In the genomic region with DNA sequence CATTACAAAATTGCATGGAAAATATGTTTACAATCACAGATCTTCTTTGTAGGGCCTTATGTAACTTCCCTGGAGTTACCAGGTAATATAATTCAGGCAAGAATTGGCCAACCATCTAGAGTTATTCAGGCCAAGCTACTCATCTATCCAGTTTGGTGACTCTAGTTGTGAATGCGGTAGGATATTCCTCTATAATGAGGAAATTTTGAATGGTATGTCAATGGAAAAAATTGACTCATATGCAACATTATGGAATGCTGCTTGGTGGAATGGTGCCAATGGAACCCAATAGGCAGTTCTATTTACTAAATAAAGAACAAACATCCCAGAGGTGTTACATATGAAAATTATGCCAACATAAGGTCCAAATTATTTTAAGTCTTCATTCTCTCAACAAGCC, we compare ENCODE assay signal across 23 cellular contexts. TPM values are rescaled to one million over a fixed set of nuclear protein-coding genes. Genes with fewer than 3 reads are reported as not detected.
"Had no signal": no experiment of that assay in that cellular context is flagged by ENCODE, and none has a peak within 500 bp of the region (broad histone marks: within the 10 kb centered on the region; RNA-seq: fewer than 3 reads in every experiment).

No MANE protein-coding gene starts in this region.

- ATAC-seq: activated CD4-positive, alpha-beta T cell treated with anti-CD3 and anti-CD28 coated beads for 36 hours; activated T-cell treated with anti-CD3 and anti-CD28 coated beads, Interleukin-2, amount 50 U/mL, for 4 hours; left ventricle myocardium superior; natural killer cell treated with Interleukin-12 subunit alpha and Interleukin-12 subunit beta and Interleukin-15 and Interleukin-18, amount 100 ng/mL, for 72 hours; stimulated activated naive CD8-positive, alpha-beta T cell treated with anti-CD3 and anti-CD28 coated beads, Interleukin-15, Interleukin-2, amounts not matched to agents 100 U/mL and 50 U/mL, for 24 hours; T-helper 17 cell had no signal

- H3K27me3 ChIP-seq: ovary, spleen, thyroid gland had no signal

- H3K9me3 ChIP-seq: ovary, prostate gland, spleen, thyroid gland had no signal

- H3K4me3 ChIP-seq: ovary, prostate gland, spleen, thyroid gland had no signal

- H3K27ac ChIP-seq: ovary, prostate gland, spleen, thyroid gland had no signal

- DNase-seq: activated B cell treated with CpG ODN at 0.5 μM for 24 hours; activated CD4-positive, alpha-beta T cell treated with anti-CD3 and anti-CD28 coated beads for 36 hours; activated CD4-positive, alpha-beta T cell treated with anti-CD3 and anti-CD28 coated beads, Interleukin-2, amount 50 U/mL, for 4 hours; activated CD8-positive, alpha-beta memory T cell treated with anti-CD3 and anti-CD28 coated beads, Interleukin-2, amount 50 U/mL, for 48 hours; activated naive CD4-positive, alpha-beta T cell; activated naive CD8-positive, alpha-beta T cell treated with anti-CD3 and anti-CD28 coated beads for 36 hours; activated T-cell treated with anti-CD3 and anti-CD28 coated beads, Interleukin-2, amount 50 U/mL, for 4 hours; cortex of kidney; endodermal cell; foreskin melanocyte; left ventricle myocardium superior; ovary; spleen; stimulated activated CD4-positive, alpha-beta T cell treated with anti-CD3 and anti-CD28 coated beads, Interleukin-4, amount 100 ng/mL, for 24 hours; stimulated activated naive CD8-positive, alpha-beta T cell treated with anti-CD3 and anti-CD28 coated beads, Interleukin-15, Interleukin-2, amounts not matched to agents 100 U/mL and 50 U/mL, for 24 hours; T-helper 17 cell; thyroid gland had no signal

- H3K4me1 ChIP-seq: prostate gland had no signal

- H3K36me3 ChIP-seq: ovary, prostate gland, spleen, thyroid gland had no signal

RNA-seq across cellular contexts. Expression of gene TNFSF18, which starts 5.6 kb away (rescaled TPM):
- total RNA-seq: activated B cell treated with CpG ODN at 0.5 μM for 24 hours; activated CD4-positive, alpha-beta T cell treated with anti-CD3 and anti-CD28 coated beads for 36 hours; activated CD8-positive, alpha-beta memory T cell treated with anti-CD3 and anti-CD28 coated beads for 36 hours; activated naive CD8-positive, alpha-beta T cell treated with anti-CD3 and anti-CD28 coated beads for 36 hours; activated T-cell treated with anti-CD3 and anti-CD28 coated beads, Interleukin-2, amount 50 U/mL, for 4 hours; activated T-helper 2 cell treated with anti-CD3 and anti-CD28 coated beads, Interferon-gamma antibody, Interleukin-2, Interleukin-4, amounts not matched to agents 10 μg/mL and 5 μg/mL and 100 μg/mL, durations not matched to agents 14 hours and 24 hours and 36 hours; endodermal cell; epithelial cell of proximal tubule; left ventricle myocardium superior; prostate gland; T-helper 17 cell; thyroid gland; ureter had no signal
- polyA plus RNA-seq: ovary had no signal
